Comparison of ENCODE assay signal across 6 cellular contexts in the genomic region with DNA sequence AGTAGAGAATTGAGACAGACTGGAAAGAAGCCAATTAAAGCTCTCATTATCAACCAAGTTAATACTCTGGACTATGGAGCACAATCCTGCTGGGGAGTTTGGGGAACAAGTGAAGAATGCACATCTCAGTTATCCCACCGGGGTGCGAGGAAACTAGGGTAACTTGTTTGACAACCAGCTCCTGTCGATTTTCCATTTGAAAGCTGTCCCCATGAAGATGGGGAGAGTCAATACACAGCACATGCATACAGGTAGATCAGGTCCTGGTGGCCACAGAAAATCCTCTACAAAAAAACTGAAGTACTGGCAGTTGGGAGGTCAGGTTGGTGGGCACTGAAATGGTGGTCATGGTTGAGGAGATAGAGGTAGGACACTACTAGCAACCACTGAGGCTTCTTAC. TPM values are rescaled to one million over a fixed set of nuclear protein-coding genes. Genes with fewer than 3 reads are reported as not detected.
"Had no signal": no experiment of that assay in that cellular context is flagged by ENCODE, and none has a peak within 500 bp of the region (broad histone marks: within the 10 kb centered on the region; RNA-seq: fewer than 3 reads in every experiment).

No MANE protein-coding gene starts in this region.

- DNase-seq: GM23248, H9, HCEC 1CT, IMR-90, KG1 had no signal

- ATAC-seq: K562 had no signal

- H2AFZ ChIP-seq: GM23248 had no signal

- H3K9me3 Mint-ChIP-seq: H9 had no signal

- H3K4me3 Mint-ChIP-seq: H9 had no signal

- H3K4me3 ChIP-seq: GM23248, K562 had no signal

- H3K27ac ChIP-seq: GM23248 had no signal

RNA-seq across cellular contexts. Expression of a gene that starts 25.7 kb away (rescaled TPM):
- total RNA-seq: K562 had no signal
- polyA plus RNA-seq: K562 had no signal
